In the genomic region with DNA sequence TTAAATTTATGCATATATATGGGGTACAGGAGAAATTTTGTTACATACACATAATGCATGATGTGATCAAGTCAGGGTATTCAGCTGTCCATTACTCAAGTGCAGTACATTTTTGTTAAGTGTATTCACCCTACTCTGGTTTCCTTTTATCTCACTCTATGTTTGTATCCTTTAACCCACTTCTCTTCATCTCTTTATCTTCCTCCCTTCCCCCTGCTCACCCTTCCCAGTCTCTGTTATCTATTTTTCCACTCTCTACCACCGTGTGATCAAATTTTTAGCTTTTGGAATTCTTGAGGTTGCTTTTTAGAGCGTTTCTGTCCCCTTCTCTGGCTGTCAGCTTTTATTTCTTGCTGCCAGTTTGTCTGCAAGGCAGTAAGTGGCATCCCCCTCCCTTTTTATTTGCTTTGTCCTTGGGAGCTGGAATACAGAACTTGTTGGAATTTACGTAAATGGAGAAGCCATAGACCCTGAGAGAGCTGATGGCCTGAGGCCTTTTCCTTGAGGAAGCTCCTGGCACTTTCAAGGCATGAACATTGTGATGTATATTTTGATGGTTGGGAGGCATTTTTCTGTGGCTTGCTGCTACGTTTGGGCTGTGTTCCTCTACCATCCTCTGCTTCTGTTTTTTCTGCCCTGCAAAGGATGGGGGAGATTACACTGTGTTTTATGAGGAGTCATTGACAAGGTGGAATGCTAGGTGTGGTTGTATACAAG, we compare ENCODE assay signal across 23 cellular contexts.
DNase-seq lines count a peak whose midpoint lies in the region; ATAC-seq and TF ChIP-seq lines count a peak whose summit lies in the region.
"Had no signal": no experiment of that assay in that cellular context is flagged by ENCODE, and none has a peak within 500 bp of the region (broad histone marks: within the 10 kb centered on the region; RNA-seq: fewer than 3 reads in every experiment).

No MANE protein-coding gene starts in this region.

- peak overlapping the region; percentile 98 for H3K27ac Mint-ChIP-seq in WTC11
- no peak overlapping the region for H3K27ac Mint-ChIP-seq in stimulated activated naive B cell treated with anti-CD40 and anti-IgM and Interleukin-4, amounts not matched to agents 10 μg/mL and 1 μg/mL and 100 μg/mL, for 72 hours
- H3K27ac Mint-ChIP-seq: activated CD4-positive, alpha-beta T cell treated with anti-CD3 and anti-CD28 coated beads for 36 hours; activated naive CD8-positive, alpha-beta T cell treated with anti-CD3 and anti-CD28 coated beads, Interleukin-2, amount 50 U/mL, for 24 hours; natural killer cell treated with Interleukin-12 subunit alpha and Interleukin-12 subunit beta and Interleukin-15 and Interleukin-18, amount 100 ng/mL, for 72 hours; stimulated activated naive CD8-positive, alpha-beta T cell treated with anti-CD3 and anti-CD28 coated beads, Interleukin-15, amount 100 ng/mL, for 72 hours had no signal

- H3K9ac ChIP-seq in HUES48 (ENCODE audit: low read depth, low read length) (peak overlapping the region; percentile 7; the same call in 1 of the 2 replicates), trophoblast cell (ENCODE audit: low read length) (no peak overlapping the region)

- H3K36me3 Mint-ChIP-seq in WTC11 = peaks cover 45% of the 10 kb centered on the region
- H3K36me3 Mint-ChIP-seq in stimulated activated naive B cell treated with anti-CD40 and anti-IgM and Interleukin-4, amounts not matched to agents 10 μg/mL and 1 μg/mL and 100 μg/mL, for 72 hours = no peaks in the 10 kb centered on the region
- H3K36me3 Mint-ChIP-seq: CD8-positive, alpha-beta memory T cell; natural killer cell treated with Interleukin-12 subunit alpha and Interleukin-12 subunit beta and Interleukin-15 and Interleukin-18, amount 100 ng/mL, for 72 hours had no signal

- H3K36me3 ChIP-seq in HUES48 (ENCODE audit: control insufficient read depth, insufficient read depth, low read length) (peaks cover 13% of the 10 kb centered on the region), trophoblast cell (ENCODE audit: control insufficient read depth in 1 of 2, insufficient read depth in 2 of 2, low read length in 2 of 2) (peaks cover 2 to 6% of the 10 kb centered on the region in 2 experiments)
- H3K36me3 ChIP-seq: upper lobe of left lung had no signal

- H4K91ac ChIP-seq in trophoblast cell (ENCODE audit: low read depth, low read length) = peak overlapping the region; percentile 15

- H3K27ac ChIP-seq in HUES48 (ENCODE audit: low read depth, low read length) (peak overlapping the region; percentile 70), trophoblast cell (ENCODE audit: low read depth, low read length) (peak overlapping the region; percentile 59)
- H3K27ac ChIP-seq: upper lobe of left lung had no signal

- H3K18ac ChIP-seq in trophoblast cell (ENCODE audit: low read length) = no peak overlapping the region

- H3K4me3 Mint-ChIP-seq in WTC11 = peak overlapping the region; percentile 35
- H3K4me3 Mint-ChIP-seq in stimulated activated naive B cell treated with anti-CD40 and anti-IgM and Interleukin-4, amounts not matched to agents 10 μg/mL and 1 μg/mL and 100 μg/mL, for 72 hours = no peak overlapping the region
- H3K4me3 Mint-ChIP-seq: activated CD4-positive, alpha-beta T cell treated with anti-CD3 and anti-CD28 coated beads for 36 hours; activated naive CD8-positive, alpha-beta T cell treated with anti-CD3 and anti-CD28 coated beads, Interleukin-2, amount 50 U/mL, for 24 hours; CD8-positive, alpha-beta memory T cell; natural killer cell treated with Interleukin-12 subunit alpha and Interleukin-12 subunit beta and Interleukin-15 and Interleukin-18, amount 100 ng/mL, for 72 hours; stimulated activated naive CD8-positive, alpha-beta T cell treated with anti-CD3 and anti-CD28 coated beads, Interleukin-15, amount 100 ng/mL, for 72 hours had no signal

- H3K27me3 ChIP-seq in HUES48 (ENCODE audit: control insufficient read depth, insufficient read depth, low read length) (no peaks in the 10 kb centered on the region), trophoblast cell (ENCODE audit: insufficient read depth, low read length) (no peaks in the 10 kb centered on the region)
- H3K27me3 ChIP-seq: upper lobe of left lung had no signal

- H2AFZ ChIP-seq in trophoblast cell (ENCODE audit: insufficient read depth, low read length, poor library complexity) = no peak overlapping the region

- peak; percentile 33 for DNase-seq in WTC11 (ENCODE audit: low spot score)
- peak; percentile 71 for DNase-seq in iPS DF 4.7 (ENCODE audit: extremely low read depth, low spot score)
- DNase-seq in trophoblast cell = peak in 1 of 2 donors; percentile 44
- no peak for DNase-seq in stimulated activated CD4-positive, alpha-beta T cell treated with anti-CD3 and anti-CD28 coated beads, Interleukin-4, amount 100 ng/mL, for 24 hours
- DNase-seq in cerebellar nuclear complex (lab: John Stamatoyannopoulos, UW) = no peak
- no peak for DNase-seq in stimulated activated naive B cell treated with anti-CD40 and anti-IgM and Interleukin-4, amounts not matched to agents 10 μg/mL and 1 μg/mL and 100 μg/mL, for 72 hours
- DNase-seq: activated CD4-positive, alpha-beta T cell treated with anti-CD3 and anti-CD28 coated beads for 36 hours; activated effector memory CD4-positive, alpha-beta T cell treated with Interleukin-2 at 50 U/mL for 16 hours; activated naive CD8-positive, alpha-beta T cell treated with anti-CD3 and anti-CD28 coated beads, Interleukin-2, amount 50 U/mL, for 24 hours; CD8-positive, alpha-beta memory T cell; GOT3; hypothalamus; Kasumi-1; midbrain; NCI-H1105; NCI-H2081; NCI-H510A treated with DMSO at 0.1 percent for 48 hours; stimulated activated naive CD8-positive, alpha-beta T cell treated with anti-CD3 and anti-CD28 coated beads, Interleukin-15, amount 100 ng/mL, for 72 hours; T1000; upper lobe of left lung had no signal

- H4K8ac ChIP-seq in trophoblast cell (ENCODE audit: low read depth, low read length) = no peak overlapping the region

- H3K23ac ChIP-seq in trophoblast cell (ENCODE audit: low read length) = no peak overlapping the region

- H3K4me3 ChIP-seq in HUES48 (ENCODE audit: low read depth, low read length) (0 out of 2 replicates have a peak overlapping the region, but pooled peaks have one; percentile 25), trophoblast cell (ENCODE audit: low read depth, low read length) (no peak overlapping the region)
- H3K4me3 ChIP-seq: upper lobe of left lung had no signal

- peaks cover 2% of the 10 kb centered on the region for H3K79me2 ChIP-seq in trophoblast cell (ENCODE audit: control insufficient read depth, insufficient read depth, low read length, poor library complexity)

- peaks cover 63% of the 10 kb centered on the region for H3K4me1 Mint-ChIP-seq in WTC11
- no peaks in the 10 kb centered on the region for H3K4me1 Mint-ChIP-seq in stimulated activated naive B cell treated with anti-CD40 and anti-IgM and Interleukin-4, amounts not matched to agents 10 μg/mL and 1 μg/mL and 100 μg/mL, for 72 hours
- H3K4me1 Mint-ChIP-seq: activated CD4-positive, alpha-beta T cell treated with anti-CD3 and anti-CD28 coated beads for 36 hours; activated naive CD8-positive, alpha-beta T cell treated with anti-CD3 and anti-CD28 coated beads, Interleukin-2, amount 50 U/mL, for 24 hours; CD8-positive, alpha-beta memory T cell had no signal

- H3K4me2 ChIP-seq in trophoblast cell (ENCODE audit: low read length) = peak overlapping the region; percentile 29

- peaks cover 24% of the 10 kb centered on the region for H3K4me1 ChIP-seq in HUES48 (ENCODE audit: control insufficient read depth, insufficient read depth, low read length)
- H3K4me1 ChIP-seq in trophoblast cell (ENCODE audit: control insufficient read depth in 1 of 2, insufficient read depth in 2 of 2, low read length in 2 of 2) = peaks cover 24% of the 10 kb centered on the region in 2 experiments
- H3K4me1 ChIP-seq: upper lobe of left lung had no signal

- peak overlapping the region; percentile 43 for H2BK5ac ChIP-seq in trophoblast cell (ENCODE audit: low read depth, low read length, poor library complexity)

- no peaks in the 10 kb centered on the region; the same call in 1 of the 2 replicates for H3K27me3 Mint-ChIP-seq in WTC11 (ENCODE audit: low read depth)
- H3K27me3 Mint-ChIP-seq in stimulated activated naive B cell treated with anti-CD40 and anti-IgM and Interleukin-4, amounts not matched to agents 10 μg/mL and 1 μg/mL and 100 μg/mL, for 72 hours = peaks cover 41 to 42% of the 10 kb centered on the region in 2 donors

- no peak for TF ChIP-seq CTCF in WTC11 (IDR thresholded peaks at IDR 0.05)

- H2AK5ac ChIP-seq in trophoblast cell (ENCODE audit: low read length) = no peak overlapping the region

- no peak overlapping the region for H2BK12ac ChIP-seq in trophoblast cell (ENCODE audit: low read length)

- no peak overlapping the region for H2BK120ac ChIP-seq in trophoblast cell (ENCODE audit: insufficient read depth, low read length, poor library complexity)

- H3K9me3 ChIP-seq in HUES48 (ENCODE audit: control insufficient read depth, insufficient read depth, low read length) (peaks cover 9% of the 10 kb centered on the region), trophoblast cell (ENCODE audit: insufficient read depth, low read depth, low read length) (no peaks in the 10 kb centered on the region)

- CTCF ChIA-PET in WTC11 (lab: Charles Lee) = interaction anchor here (0.6 to 3.0 kb wide), 10 partner anchors 16 to 387 kb away, joined by 3 to 25 read pairs (median 6); no protein-coding TSS in a partner anchor

- no peak overlapping the region for H4K12ac ChIP-seq in trophoblast cell (ENCODE audit: low read depth, low read length)

- POLR2A ChIA-PET in WTC11 (lab: Charles Lee) = interaction anchor here (0.9 to 1.0 kb wide), 3 partner anchors 12 to 18 kb away, joined by 3 to 5 read pairs (median 5); no protein-coding TSS in a partner anchor

- peaks cover 15% of the 10 kb centered on the region for H3K9me3 Mint-ChIP-seq in WTC11
- H3K9me3 Mint-ChIP-seq in stimulated activated naive B cell treated with anti-CD40 and anti-IgM and Interleukin-4, amounts not matched to agents 10 μg/mL and 1 μg/mL and 100 μg/mL, for 72 hours = peaks cover 4 to 8% of the 10 kb centered on the region in 2 donors
- H3K9me3 Mint-ChIP-seq: natural killer cell treated with Interleukin-12 subunit alpha and Interleukin-12 subunit beta and Interleukin-15 and Interleukin-18, amount 100 ng/mL, for 72 hours; stimulated activated naive CD8-positive, alpha-beta T cell treated with anti-CD3 and anti-CD28 coated beads, Interleukin-15, amount 100 ng/mL, for 72 hours had no signal

- H3K4ac ChIP-seq in trophoblast cell (ENCODE audit: low read depth, low read length) = no peak overlapping the region

- WGBS in trophoblast cell (ENCODE audit: extremely low coverage, insufficient coverage, insufficient read length) = no CpG with 5 or more reads among the region's 4 CpGs

- H3K79me1 ChIP-seq in trophoblast cell (ENCODE audit: low read length) = peaks cover 9% of the 10 kb centered on the region

- H3K14ac ChIP-seq in trophoblast cell (ENCODE audit: low read length) = no peak overlapping the region

- peak; percentile 93 for ATAC-seq in WTC11
- no peak for ATAC-seq in HG03159 (IDR thresholded peaks at IDR 0.05; ENCODE audit: unreplicated experiment)
- no peak for ATAC-seq in stimulated activated naive B cell treated with anti-CD40 and anti-IgM and Interleukin-4, amounts not matched to agents 10 μg/mL and 1 μg/mL and 100 μg/mL, for 72 hours (replicated peaks)
- ATAC-seq: activated CD4-positive, alpha-beta T cell treated with anti-CD3 and anti-CD28 coated beads for 36 hours; activated naive CD8-positive, alpha-beta T cell treated with anti-CD3 and anti-CD28 coated beads, Interleukin-2, amount 50 U/mL, for 24 hours; natural killer cell treated with Interleukin-12 subunit alpha and Interleukin-12 subunit beta and Interleukin-15 and Interleukin-18, amount 100 ng/mL, for 72 hours; stimulated activated naive CD8-positive, alpha-beta T cell treated with anti-CD3 and anti-CD28 coated beads, Interleukin-15, amount 100 ng/mL, for 72 hours had no signal

Comparison
In these comparisons a context has a peak if more than half of its experiments do, and no peak if none do; other contexts are left out.
1. DNase-seq: peak in WTC11 (single experiment) and iPS DF 4.7 (single experiment); none in stimulated activated CD4-positive, alpha-beta T cell treated with anti-CD3 and anti-CD28 coated beads, Interleukin-4, amount 100 ng/mL, for 24 hours (single experiment), cerebellar nuclear complex (0 of 2) and stimulated activated naive B cell treated with anti-CD40 and anti-IgM and Interleukin-4, amounts not matched to agents 10 μg/mL and 1 μg/mL and 100 μg/mL, for 72 hours (single experiment).